4 cellular contexts compared by ENCODE assay signal in the genomic region with DNA sequence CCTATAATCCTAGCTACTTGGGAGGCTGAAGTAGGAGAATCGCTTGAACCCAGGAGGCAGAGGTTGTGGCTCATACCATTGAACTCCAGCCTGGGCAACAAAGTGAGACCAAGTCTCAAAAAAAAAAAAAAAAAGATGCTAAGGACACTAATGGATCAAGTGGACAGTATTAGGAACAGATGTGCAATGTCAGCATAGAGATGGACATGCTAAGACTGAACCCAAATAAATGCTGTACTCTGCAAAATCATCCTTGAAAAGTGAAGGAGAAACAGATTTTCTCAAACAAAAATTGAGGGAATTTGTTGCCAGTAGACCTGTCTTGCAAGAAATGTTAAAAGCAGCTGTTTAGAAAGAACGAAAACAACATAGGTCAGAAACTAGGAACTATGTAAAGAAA.
TF ChIP-seq lines count a peak whose summit lies in the region.

No MANE protein-coding gene starts in this region.

TF ChIP-seq in HepG2, 621 proteins besides CTCF, POLR2A, EP300 and RAD21:
- TF ChIP-seq ZNF746 (CRISPR knock-in tag; IDR thresholded peaks at IDR 0.05), result no peak
- TF ChIP-seq MAFF (IDR thresholded peaks at IDR 0.05; ENCODE audit: low read depth, low read length), result peak; percentile 58; the same call in 1 of the 2 replicates
- peak; percentile 48 to 72; a peak in 3 of 4 replicates for TF ChIP-seq MAFK (conservative IDR thresholded peaks at IDR 0.05 in 1 of 2, IDR thresholded peaks at IDR 0.05 in 1 of 2; ENCODE audit: low read length in 2 of 2)

TF ChIP-seq in A549, 52 proteins besides CTCF, POLR2A, EP300 and RAD21:
- peak; percentile 53 for TF ChIP-seq MAFK (IDR thresholded peaks at IDR 0.05; ENCODE audit: partially characterized antibody)
- TF ChIP-seq, protein P1, sequence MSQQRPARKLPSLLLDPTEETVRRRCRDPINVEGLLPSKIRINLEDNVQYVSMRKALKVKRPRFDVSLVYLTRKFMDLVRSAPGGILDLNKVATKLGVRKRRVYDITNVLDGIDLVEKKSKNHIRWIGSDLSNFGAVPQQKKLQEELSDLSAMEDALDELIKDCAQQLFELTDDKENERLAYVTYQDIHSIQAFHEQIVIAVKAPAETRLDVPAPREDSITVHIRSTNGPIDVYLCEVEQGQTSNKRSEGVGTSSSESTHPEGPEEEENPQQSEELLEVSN (IDR thresholded peaks at IDR 0.05; ENCODE audit: borderline replicate concordance, low read depth), result no peak

TF ChIP-seq in IMR-90, 13 proteins besides CTCF, POLR2A, EP300 and RAD21:
- TF ChIP-seq MAFK (IDR thresholded peaks at IDR 0.05; ENCODE audit: low read depth, low read length), result peak; percentile 30; the same call in 1 of the 2 replicates
- TF ChIP-seq, protein P2, sequence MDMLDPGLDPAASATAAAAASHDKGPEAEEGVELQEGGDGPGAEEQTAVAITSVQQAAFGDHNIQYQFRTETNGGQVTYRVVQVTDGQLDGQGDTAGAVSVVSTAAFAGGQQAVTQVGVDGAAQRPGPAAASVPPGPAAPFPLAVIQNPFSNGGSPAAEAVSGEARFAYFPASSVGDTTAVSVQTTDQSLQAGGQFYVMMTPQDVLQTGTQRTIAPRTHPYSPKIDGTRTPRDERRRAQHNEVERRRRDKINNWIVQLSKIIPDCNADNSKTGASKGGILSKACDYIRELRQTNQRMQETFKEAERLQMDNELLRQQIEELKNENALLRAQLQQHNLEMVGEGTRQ (IDR thresholded peaks at IDR 0.05; ENCODE audit: low read depth, low read length), result no peak
TF ChIP-seq in IMR-90: peak in this region for 1.

TF ChIP-seq in K562, 482 proteins besides CTCF, POLR2A, EP300 and RAD21:
- no peak for TF ChIP-seq MXI1 (IDR thresholded peaks at IDR 0.05; ENCODE audit: low read depth, low read length)
- no peak for TF ChIP-seq SMARCA5 (IDR thresholded peaks at IDR 0.05)
- peak; percentile 74 for TF ChIP-seq ZNF316 (IDR thresholded peaks at IDR 0.05)
